20 cellular contexts compared by ENCODE assay signal in the genomic region with DNA sequence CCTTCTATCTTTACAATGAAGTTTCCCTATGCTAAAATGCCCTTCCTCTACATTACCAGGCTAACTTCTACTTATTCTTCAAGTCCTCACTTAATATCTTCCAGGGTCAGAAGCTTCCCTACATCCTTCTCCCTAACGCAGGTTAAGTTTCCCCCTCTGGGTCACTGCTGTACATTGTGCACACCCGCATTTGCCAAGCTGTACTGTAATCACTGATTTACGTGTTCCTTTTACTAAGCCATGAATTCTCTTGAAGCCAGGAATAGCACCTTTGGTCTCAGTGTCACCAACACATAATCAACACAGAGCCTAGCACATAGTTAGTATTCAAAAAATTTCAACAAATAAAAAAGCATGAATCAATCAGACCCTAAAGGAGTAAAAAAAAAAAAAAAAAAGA.
"Had no signal": no experiment of that assay in that cellular context is flagged by ENCODE, and none has a peak within 500 bp of the region (broad histone marks: within the 10 kb centered on the region; RNA-seq: fewer than 3 reads in every experiment).

No MANE protein-coding gene starts in this region.

- H3K4me3 Mint-ChIP-seq: activated B cell treated with CpG ODN at 0.5 μM for 24 hours; activated CD4-positive, alpha-beta memory T cell treated with anti-CD3 and anti-CD28 coated beads for 36 hours; activated T-cell treated with anti-CD3 and anti-CD28 coated beads, Interleukin-2, amount 50 U/mL, for 72 hours; endodermal cell; natural killer cell had no signal

- H3K36me3 Mint-ChIP-seq: natural killer cell had no signal

- H3K27me3 ChIP-seq: breast epithelium, esophagus squamous epithelium, gastroesophageal sphincter, testis, uterus had no signal

- H3K27me3 Mint-ChIP-seq: activated B cell treated with CpG ODN at 0.5 μM for 24 hours; activated CD4-positive, alpha-beta memory T cell treated with anti-CD3 and anti-CD28 coated beads for 36 hours; progenitor cell of endocrine pancreas had no signal

- H3K4me1 ChIP-seq: breast epithelium, testis, uterus had no signal

- H3K9me3 ChIP-seq: breast epithelium, esophagus squamous epithelium, gastroesophageal sphincter, testis, uterus had no signal

- H3K36me3 ChIP-seq: breast epithelium, uterus had no signal

- H3K4me1 Mint-ChIP-seq: activated B cell treated with CpG ODN at 0.5 μM for 24 hours, natural killer cell had no signal

- H3K9me3 Mint-ChIP-seq: activated B cell treated with CpG ODN at 0.5 μM for 24 hours; activated CD4-positive, alpha-beta memory T cell treated with anti-CD3 and anti-CD28 coated beads for 36 hours; activated naive CD4-positive, alpha-beta T cell treated with anti-CD3 and anti-CD28 coated beads, Interleukin-2, amount 50 U/mL, for 72 hours; activated T-cell treated with anti-CD3 and anti-CD28 coated beads, Interleukin-2, amount 50 U/mL, for 72 hours; endodermal cell; natural killer cell had no signal

- H3K27ac Mint-ChIP-seq: activated B cell treated with CpG ODN at 0.5 μM for 24 hours; activated CD4-positive, alpha-beta memory T cell treated with anti-CD3 and anti-CD28 coated beads for 36 hours; endodermal cell; natural killer cell; progenitor cell of endocrine pancreas had no signal

- DNase-seq: activated B cell treated with CpG ODN at 0.5 μM for 24 hours; activated CD4-positive, alpha-beta memory T cell treated with anti-CD3 and anti-CD28 coated beads for 36 hours; activated CD4-positive, alpha-beta T cell treated with anti-CD3 and anti-CD28 coated beads for 4 hours; activated gamma-delta T cell; activated T-cell treated with anti-CD3 and anti-CD28 coated beads, Interleukin-2, amount 50 U/mL, for 72 hours; esophagus squamous epithelium; kidney; mammary epithelial cell; midbrain; natural killer cell; stimulated activated CD4-positive, alpha-beta T cell treated with anti-CD3 and anti-CD28 coated beads, Interleukin-4, amount 100 ng/mL, for 4 hours; testis; uterus had no signal

- H3K27ac ChIP-seq: breast epithelium, coronary artery, esophagus squamous epithelium, gastroesophageal sphincter, testis, uterus had no signal

- H3K4me3 ChIP-seq: breast epithelium, coronary artery, esophagus squamous epithelium, gastroesophageal sphincter, testis, uterus had no signal

- ATAC-seq: activated naive CD4-positive, alpha-beta T cell treated with anti-CD3 and anti-CD28 coated beads, Interleukin-2, amount 50 U/mL, for 72 hours; activated T-cell treated with anti-CD3 and anti-CD28 coated beads, Interleukin-2, amount 50 U/mL, for 72 hours; gastroesophageal sphincter; left lobe of liver; natural killer cell had no signal
